ENCODE assay signal across 8 cellular contexts in genomic region chr13:78603240-78603947, GRCh38. TPM values are rescaled to one million over a fixed set of nuclear protein-coding genes. Genes with fewer than 3 reads are reported as not detected.
DNase-seq lines count a peak whose midpoint lies in the region; ATAC-seq and TF ChIP-seq lines count a peak whose summit lies in the region.

A gene with protein sequence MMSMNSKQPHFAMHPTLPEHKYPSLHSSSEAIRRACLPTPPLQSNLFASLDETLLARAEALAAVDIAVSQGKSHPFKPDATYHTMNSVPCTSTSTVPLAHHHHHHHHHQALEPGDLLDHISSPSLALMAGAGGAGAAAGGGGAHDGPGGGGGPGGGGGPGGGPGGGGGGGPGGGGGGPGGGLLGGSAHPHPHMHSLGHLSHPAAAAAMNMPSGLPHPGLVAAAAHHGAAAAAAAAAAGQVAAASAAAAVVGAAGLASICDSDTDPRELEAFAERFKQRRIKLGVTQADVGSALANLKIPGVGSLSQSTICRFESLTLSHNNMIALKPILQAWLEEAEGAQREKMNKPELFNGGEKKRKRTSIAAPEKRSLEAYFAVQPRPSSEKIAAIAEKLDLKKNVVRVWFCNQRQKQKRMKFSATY (minus strand): TSS chr13:78603552. CDS start chr13:78603326, 226 bp downstream.

- 1% methylated on average over 34 to 80 of the region's 80 CpGs for WGBS in endodermal cell (ENCODE audit: insufficient coverage in 1 of 2, insufficient read length in 1 of 2), 2 experiments
- WGBS in prostate gland = 2% methylated on average over 45 of the region's 80 CpGs

- ATAC-seq in GM18867 (IDR thresholded peaks at IDR 0.05; ENCODE audit: unreplicated experiment) (peak; percentile 91), HG02973 (IDR thresholded peaks at IDR 0.05; ENCODE audit: unreplicated experiment) (peak; percentile 90), WTC11 (peak; percentile 59)

- TF ChIP-seq EP300 in neural cell (conservative IDR thresholded peaks at IDR 0.05; ENCODE audit: poor library complexity, severe bottlenecking) = peak; percentile 47

- H3K9ac ChIP-seq in endodermal cell (ENCODE audit: extremely low read depth, low read length, poor library complexity, severe bottlenecking) (no peak within 1 kb of the TSS), neural cell (ENCODE audit: low read length) (peak within 1 kb of the TSS; percentile 28)

- H3K4me3 Mint-ChIP-seq in WTC11 (peak within 1 kb of the TSS; percentile 78), endodermal cell (peak within 1 kb of the TSS; percentile 55), type B pancreatic cell (peak within 1 kb of the TSS; percentile 84)

- CTCF ChIA-PET in WTC11 (lab: Charles Lee) = interaction anchor here (0.6 to 5.0 kb wide), 5 partner anchors 11 to 375 kb away, joined by 3 to 34 read pairs (median 3); no protein-coding TSS in a partner anchor

- H3K9me3 ChIP-seq in endodermal cell (ENCODE audit: control insufficient read depth, low read length) = no peaks in the 10 kb centered on the region
- H3K9me3 ChIP-seq in neural cell (ENCODE audit: low read length) = no peaks in the 10 kb centered on the region
- no peaks in the 10 kb centered on the region for H3K9me3 ChIP-seq in prostate gland

- no peak for TF ChIP-seq POLR2A in prostate gland (IDR thresholded peaks at IDR 0.05)

- H3K4me2 ChIP-seq in neural cell (ENCODE audit: low read length) = no peak within 1 kb of the TSS

- H3K9me3 Mint-ChIP-seq in WTC11 (no peaks in the 10 kb centered on the region), endodermal cell (no peaks in the 10 kb centered on the region), type B pancreatic cell (no peaks in the 10 kb centered on the region)

- peaks cover 1% of the 10 kb centered on the region for H3K4me1 ChIP-seq in endodermal cell (ENCODE audit: control insufficient read depth, insufficient read depth, low read length)
- peaks cover 8% of the 10 kb centered on the region for H3K4me1 ChIP-seq in prostate gland (replicated peaks)

- intact Hi-C loops in prostate gland (cut with DNase I) = no loop called here

- POLR2A ChIA-PET in WTC11 (lab: Charles Lee) = interaction anchor here (0.6 to 1.0 kb wide), 2 partner anchors 17 to 819 kb away, joined by 3 to 5 read pairs; no protein-coding TSS in a partner anchor

- no peaks in the 10 kb centered on the region for H3K9me2 ChIP-seq in neural cell (ENCODE audit: insufficient read depth, low read length)

- TF ChIP-seq RAD21 in neural cell (conservative IDR thresholded peaks at IDR 0.05) = peak; percentile 55

- peaks cover 97% of the 10 kb centered on the region for H3K27me3 ChIP-seq in endodermal cell (ENCODE audit: control insufficient read depth, insufficient read depth, low read length, poor library complexity, severe bottlenecking)
- peaks cover 96% of the 10 kb centered on the region for H3K27me3 ChIP-seq in neural cell (ENCODE audit: insufficient read depth, low read depth, low read length)
- peaks cover 71% of the 10 kb centered on the region for H3K27me3 ChIP-seq in prostate gland (replicated peaks; ENCODE audit: insufficient read depth)

- DNase-seq in NCI-H2081 treated with DMSO at 0.1 percent for 48 hours (lab: John Stamatoyannopoulos, UW) = peak; percentile 55
- peak; percentile 93 for DNase-seq in WTC11 (ENCODE audit: low spot score)
- DNase-seq in endodermal cell = peak; percentile 95
- no peak for DNase-seq in type B pancreatic cell (ENCODE audit: extremely low spot score, unreplicated experiment)
- no peak for DNase-seq in prostate gland (ENCODE audit: low spot score)

- H3F3A ChIP-seq in neural cell (ENCODE audit: insufficient read depth, low read length, poor library complexity, severe bottlenecking) = no peaks in the 10 kb centered on the region

- H3K27ac ChIP-seq in endodermal cell (ENCODE audit: low read depth, low read length) (no peak within 1 kb of the TSS), neural cell (ENCODE audit: low read length) (no peak within 1 kb of the TSS), prostate gland (no peak within 1 kb of the TSS)

- H3K4me1 Mint-ChIP-seq in WTC11 = peaks cover 65% of the 10 kb centered on the region
- peaks cover 17% of the 10 kb centered on the region for H3K4me1 Mint-ChIP-seq in endodermal cell
- peaks cover 27% of the 10 kb centered on the region for H3K4me1 Mint-ChIP-seq in type B pancreatic cell (ENCODE audit: unreplicated experiment)

- peaks cover 97% of the 10 kb centered on the region for H3K27me3 Mint-ChIP-seq in WTC11 (ENCODE audit: low read depth)
- H3K27me3 Mint-ChIP-seq in endodermal cell (ENCODE audit: insufficient read depth) = peaks cover 96% of the 10 kb centered on the region
- H3K27me3 Mint-ChIP-seq in type B pancreatic cell = peaks cover 92% of the 10 kb centered on the region

- no peaks in the 10 kb centered on the region for H4K20me1 ChIP-seq in neural cell (ENCODE audit: insufficient read depth)

- H3K79me2 ChIP-seq in neural cell (replicated peaks; ENCODE audit: insufficient read depth, low read length) = no peaks in the 10 kb centered on the region

- TF ChIP-seq CTCF in WTC11 (IDR thresholded peaks at IDR 0.05) = no peak
- TF ChIP-seq CTCF in endodermal cell (conservative IDR thresholded peaks at IDR 0.05) = no peak
- TF ChIP-seq CTCF in neural cell (IDR thresholded peaks at IDR 0.05; ENCODE audit: poor library complexity, severe bottlenecking) = peak; percentile 8
- no peak for TF ChIP-seq CTCF in type B pancreatic cell (conservative IDR thresholded peaks at IDR 0.05)
- TF ChIP-seq CTCF in prostate gland (IDR thresholded peaks at IDR 0.05) = no peak

- H3K36me3 ChIP-seq in endodermal cell (ENCODE audit: control insufficient read depth, insufficient read depth, low read length) (no peaks in the 10 kb centered on the region), neural cell (ENCODE audit: insufficient read depth, low read length) (no peaks in the 10 kb centered on the region), prostate gland (no peaks in the 10 kb centered on the region)

- peak within 1 kb of the TSS; percentile 77 for H3K4me3 ChIP-seq in endodermal cell (ENCODE audit: low read length)
- H3K4me3 ChIP-seq in neural cell (ENCODE audit: low read length) = peak within 1 kb of the TSS; percentile 79
- H3K4me3 ChIP-seq in prostate gland = peak within 1 kb of the TSS in 1 of 2 donors; percentile 5

- no peak within 1 kb of the TSS for H2AFZ ChIP-seq in neural cell (ENCODE audit: low read depth, low read length)

- no peak within 1 kb of the TSS for H3K27ac Mint-ChIP-seq in WTC11
- H3K27ac Mint-ChIP-seq in endodermal cell = no peak within 1 kb of the TSS
- peak within 1 kb of the TSS; percentile 74 for H3K27ac Mint-ChIP-seq in type B pancreatic cell

- H3K36me3 Mint-ChIP-seq in WTC11 (no peaks in the 10 kb centered on the region), endodermal cell (ENCODE audit: low read depth) (no peaks in the 10 kb centered on the region), type B pancreatic cell (no peaks in the 10 kb centered on the region)

TF ChIP-seq in neural cell, 6 proteins besides CTCF, POLR2A, EP300 and RAD21:
- peak; percentile 22 for TF ChIP-seq EZH2 (IDR thresholded peaks at IDR 0.05; ENCODE audit: borderline replicate concordance, insufficient read depth, low read length, poor library complexity, severe bottlenecking)
- TF ChIP-seq POLR2AphosphoS5 (IDR thresholded peaks at IDR 0.05) = peak; percentile 19
- peak; percentile 42 for TF ChIP-seq MXI1 (conservative IDR thresholded peaks at IDR 0.05; ENCODE audit: poor library complexity, severe bottlenecking)
- peak; percentile 53 for TF ChIP-seq SMC3 (conservative IDR thresholded peaks at IDR 0.05; ENCODE audit: poor library complexity)
- TF ChIP-seq TAF1 (IDR thresholded peaks at IDR 0.05; ENCODE audit: low read depth) = no peak
- no peak for TF ChIP-seq REST (IDR thresholded peaks at IDR 0.05; ENCODE audit: borderline replicate concordance)
TF ChIP-seq in neural cell: peak in this region for 4.

RNA-seq across cellular contexts. Expression of the gene that starts here (rescaled TPM):
- total RNA-seq in WTC11 (2021) (0.11 to 0.26 TPM (median 0.14 TPM) in 3 replicates), endodermal cell (under 1 TPM; 0.11 to 0.15 TPM), type B pancreatic cell (ENCODE audit: low replicate concordance) (0.93 and 5.4 TPM in 2 replicates), prostate gland (under 1 TPM in 1 of 2 donors, not detected in 1; 0.68 TPM)
- 11.4 TPM for polyA plus RNA-seq in endodermal cell (2013, experiment 1 of 2)
- polyA plus RNA-seq in endodermal cell (2013, experiment 2 of 2) = 8.4 TPM
- not detected in 2 replicates for polyA plus RNA-seq in neural cell
- polyA minus RNA-seq in neural cell = not detected in 2 replicates

Comparison
In these comparisons a context has a peak if more than half of its experiments do, and no peak if none do; other contexts are left out.
1. Peak in DNase-seq and ATAC-seq in WTC11; RNA of the gene not detected or under 1 TPM.
2. DNase-seq: peak in NCI-H2081 treated with DMSO at 0.1 percent for 48 hours (single experiment) and endodermal cell (single experiment); none in type B pancreatic cell (single experiment) and prostate gland (single experiment).
3. Peak in every context shown above with its lines, with median percentiles within 50 percentile points of each other: ATAC-seq and H3K4me3 Mint-ChIP-seq.